27 cellular contexts compared by ENCODE assay signal in genomic region chr13:100526299-100527030, GRCh38.
A peak's percentile ranks its signal among the peaks of the same experiment; 100 is the strongest.
DNase-seq lines count a peak whose midpoint lies in the region; ATAC-seq and TF ChIP-seq lines count a peak whose summit lies in the region.
"Had no signal": no experiment of that assay in that cellular context is flagged by ENCODE, and none has a peak within 500 bp of the region (broad histone marks: within the 10 kb centered on the region; RNA-seq: fewer than 3 reads in every experiment).

No MANE protein-coding gene starts in this region.

- peak overlapping the region; percentile 23 for H3K27ac ChIP-seq in WERI-Rb-1
- H3K27ac ChIP-seq: colonic mucosa, esophagus squamous epithelium, skin epidermis, transverse colon had no signal

- H3K9me3 ChIP-seq in WERI-Rb-1 (ENCODE audit: severe bottlenecking) (no peaks in the 10 kb centered on the region), iPS-15b (ENCODE audit: control insufficient read depth, insufficient read depth, low read length) (no peaks in the 10 kb centered on the region)
- H3K9me3 ChIP-seq: colonic mucosa, esophagus squamous epithelium, MG63, transverse colon had no signal

- H3K4me3 ChIP-seq in WERI-Rb-1 (ENCODE audit: low read depth, low read length) (peak overlapping the region; percentile 9; the same call in 1 of the 2 replicates), iPS-15b (ENCODE audit: low read depth, low read length) (no peak overlapping the region)
- H3K4me3 ChIP-seq: colonic mucosa, esophagus squamous epithelium, K562, MG63, skin epidermis, transverse colon had no signal

- peaks cover 20% of the 10 kb centered on the region for H3K4me1 ChIP-seq in iPS-15b (ENCODE audit: control insufficient read depth, insufficient read depth, low read length)
- H3K4me1 ChIP-seq: colonic mucosa, transverse colon had no signal

- no peaks in the 10 kb centered on the region for H3K36me3 Mint-ChIP-seq in activated T-cell treated with anti-CD3 and anti-CD28 coated beads, Interleukin-2, amount 50 U/mL, for 72 hours (ENCODE audit: insufficient read depth in 2 of 2)

- intact Hi-C loops in sciatic nerve (cut with DNase I), result no loop called here

- peak; percentile 36 for DNase-seq in activated CD8-positive, alpha-beta memory T cell treated with anti-CD3 and anti-CD28 coated beads, Interleukin-2, amount 50 U/mL, for 48 hours
- DNase-seq in activated CD8-positive, alpha-beta memory T cell treated with anti-CD3 and anti-CD28 coated beads, Interleukin-2, amount 50 U/mL, for 4 hours, result no peak
- peak; percentile 95 for DNase-seq in WERI-Rb-1
- peak; percentile 39 for DNase-seq in sciatic nerve (ENCODE audit: low spot score)
- DNase-seq in GM03348 (ENCODE audit: low spot score), result no peak
- DNase-seq in stimulated activated CD4-positive, alpha-beta T cell treated with anti-CD3 and anti-CD28 coated beads, Interleukin-15, amount 100 ng/mL, for 24 hours, result no peak
- DNase-seq in activated T-cell treated with anti-CD3 and anti-CD28 coated beads, Interleukin-2, amount 50 U/mL, for 72 hours, result no peak
- DNase-seq: activated B cell treated with CpG ODN at 0.5 μM for 24 hours; activated CD4-positive, alpha-beta T cell treated with anti-CD3 and anti-CD28 coated beads, Interleukin-2, amount 50 U/mL, for 4 hours; activated naive CD4-positive, alpha-beta T cell treated with anti-CD3 and anti-CD28 coated beads, Interleukin-2, amount 50 U/mL, for 16 hours; amniotic stem cell; colonic mucosa; effector memory CD8-positive, alpha-beta T cell; esophagus squamous epithelium; left colon; mesendoderm; MG63; NCI-H1436 treated with DMSO at 0.1 percent for 48 hours; NCI-H526; SIG-M5; stimulated activated CD8-positive, alpha-beta memory T cell treated with anti-CD3 and anti-CD28 coated beads, Interleukin-4, amount 100 ng/mL, for 48 hours; transverse colon had no signal

- TF ChIP-seq CTCF in WERI-Rb-1 (IDR thresholded peaks at IDR 0.05; ENCODE audit: low read depth, low read length), result peak; percentile 60

- no peak for ATAC-seq in sciatic nerve
- no peak for ATAC-seq in activated T-cell treated with anti-CD3 and anti-CD28 coated beads, Interleukin-2, amount 50 U/mL, for 72 hours (replicated peaks in 1 of 2)
- ATAC-seq: CD8-positive, alpha-beta T cell; effector memory CD8-positive, alpha-beta T cell; K562; Panc1 had no signal

- no peak overlapping the region for H3K27ac Mint-ChIP-seq in activated T-cell treated with anti-CD3 and anti-CD28 coated beads, Interleukin-2, amount 50 U/mL, for 72 hours
- H3K27ac Mint-ChIP-seq: activated B cell treated with CpG ODN at 0.5 μM for 24 hours; CD8-positive, alpha-beta T cell; effector memory CD8-positive, alpha-beta T cell had no signal

- no peak overlapping the region for H3K4me3 Mint-ChIP-seq in activated T-cell treated with anti-CD3 and anti-CD28 coated beads, Interleukin-2, amount 50 U/mL, for 72 hours
- H3K4me3 Mint-ChIP-seq: activated B cell treated with CpG ODN at 0.5 μM for 24 hours; CD8-positive, alpha-beta T cell; effector memory CD8-positive, alpha-beta T cell had no signal

- H3K4me1 Mint-ChIP-seq in activated T-cell treated with anti-CD3 and anti-CD28 coated beads, Interleukin-2, amount 50 U/mL, for 72 hours (ENCODE audit: low read depth), result peaks cover 5% of the 10 kb centered on the region

- peak overlapping the region; percentile 26 for H3K9ac ChIP-seq in iPS-15b (ENCODE audit: low read depth, low read length)

- H3K27me3 Mint-ChIP-seq in activated T-cell treated with anti-CD3 and anti-CD28 coated beads, Interleukin-2, amount 50 U/mL, for 72 hours (ENCODE audit: low read depth), result no peaks in the 10 kb centered on the region
- H3K27me3 Mint-ChIP-seq: effector memory CD8-positive, alpha-beta T cell had no signal

- H3K27me3 ChIP-seq in WERI-Rb-1 (ENCODE audit: insufficient read depth, low read depth, severe bottlenecking) (no peaks in the 10 kb centered on the region), iPS-15b (ENCODE audit: control insufficient read depth, insufficient read depth, low read length) (no peaks in the 10 kb centered on the region)
- H3K27me3 ChIP-seq: colonic mucosa, esophagus squamous epithelium, MG63, transverse colon had no signal

- H3K9me3 Mint-ChIP-seq in activated T-cell treated with anti-CD3 and anti-CD28 coated beads, Interleukin-2, amount 50 U/mL, for 72 hours, result no peaks in the 10 kb centered on the region
- H3K9me3 Mint-ChIP-seq: activated B cell treated with CpG ODN at 0.5 μM for 24 hours; CD8-positive, alpha-beta T cell; effector memory CD8-positive, alpha-beta T cell had no signal

- peaks cover 17% of the 10 kb centered on the region for H3K36me3 ChIP-seq in WERI-Rb-1
- peaks cover 2% of the 10 kb centered on the region for H3K36me3 ChIP-seq in iPS-15b (ENCODE audit: control insufficient read depth, insufficient read depth, low read length)
- H3K36me3 ChIP-seq: colonic mucosa, MG63 had no signal

Comparison
In these comparisons a context has a peak if more than half of its experiments do, and no peak if none do; other contexts are left out.
1. DNase-seq: peak in activated CD8-positive, alpha-beta memory T cell treated with anti-CD3 and anti-CD28 coated beads, Interleukin-2, amount 50 U/mL, for 48 hours (single experiment), WERI-Rb-1 (single experiment) and sciatic nerve (single experiment); none in activated CD8-positive, alpha-beta memory T cell treated with anti-CD3 and anti-CD28 coated beads, Interleukin-2, amount 50 U/mL, for 4 hours (single experiment), GM03348 (single experiment), stimulated activated CD4-positive, alpha-beta T cell treated with anti-CD3 and anti-CD28 coated beads, Interleukin-15, amount 100 ng/mL, for 24 hours (single experiment) and activated T-cell treated with anti-CD3 and anti-CD28 coated beads, Interleukin-2, amount 50 U/mL, for 72 hours (0 of 2).